25 cellular contexts compared by ENCODE assay signal in the genomic region with DNA sequence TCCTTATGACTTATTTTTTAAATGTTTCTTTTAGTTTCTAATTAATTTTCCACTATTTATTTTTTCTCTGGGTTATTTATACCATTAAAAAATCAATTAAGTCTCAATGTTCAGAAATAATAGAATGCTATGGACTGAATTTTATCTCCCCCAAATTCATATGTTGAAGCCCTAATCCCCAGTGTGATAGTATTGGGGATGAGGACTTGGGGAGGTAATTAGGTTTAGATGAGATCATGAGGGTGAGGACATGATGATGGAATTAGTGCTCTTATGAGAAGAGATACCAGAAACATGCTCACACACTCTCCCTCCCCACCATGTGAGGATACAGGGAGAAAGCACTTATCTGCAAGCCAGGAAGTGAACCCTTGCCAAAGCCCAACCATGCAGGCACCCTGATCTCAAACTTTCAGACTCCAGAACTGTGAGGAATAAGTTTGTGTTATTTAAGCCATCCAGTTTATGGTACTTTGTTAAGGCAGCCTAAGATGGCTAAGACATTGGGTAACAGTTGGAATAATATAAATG.
DNase-seq lines count a peak whose midpoint lies in the region; TF ChIP-seq lines count a peak whose summit lies in the region.
"Had no signal": no experiment of that assay in that cellular context is flagged by ENCODE, and none has a peak within 500 bp of the region (broad histone marks: within the 10 kb centered on the region; RNA-seq: fewer than 3 reads in every experiment).

No MANE protein-coding gene starts in this region.

- H3F3A ChIP-seq in smooth muscle cell (ENCODE audit: low read depth): no peaks in the 10 kb centered on the region

- no peak overlapping the region for H2AFZ ChIP-seq in smooth muscle cell (ENCODE audit: low read depth)

- no peaks in the 10 kb centered on the region for H3K9me3 ChIP-seq in HEK293 (ENCODE audit: control insufficient read depth, insufficient read depth, low read depth, low read length)
- no peaks in the 10 kb centered on the region for H3K9me3 ChIP-seq in smooth muscle cell (replicated peaks; ENCODE audit: low read depth)
- H3K9me3 ChIP-seq: Caco-2, gastrocnemius medialis, suprapubic skin had no signal

- CTCF ChIA-PET in HEK293 (lab: Yijun Ruan, JAX): no interaction called here

- H3K4me1 ChIP-seq in HEK293 (ENCODE audit: control insufficient read depth, insufficient read depth, low read length): no peaks in the 10 kb centered on the region
- no peaks in the 10 kb centered on the region for H3K4me1 ChIP-seq in smooth muscle cell (ENCODE audit: low read depth)
- H3K4me1 ChIP-seq: Caco-2, gastrocnemius medialis had no signal

- H3K36me3 ChIP-seq in HEK293 (ENCODE audit: control insufficient read depth in 2 of 2, insufficient read depth in 1 of 2, low read length in 2 of 2) (no peaks in the 10 kb centered on the region), smooth muscle cell (ENCODE audit: low read depth) (no peaks in the 10 kb centered on the region)
- H3K36me3 ChIP-seq: gastrocnemius medialis, suprapubic skin had no signal

- H3K4me3 ChIP-seq in HEK293 (ENCODE audit: low read depth, low read length): no peak overlapping the region
- no peak overlapping the region for H3K4me3 ChIP-seq in choroid plexus epithelial cell (ENCODE audit: low read depth, low read length)
- no peak overlapping the region for H3K4me3 ChIP-seq in smooth muscle cell
- H3K4me3 ChIP-seq: gastrocnemius medialis, K562, skin epidermis, suprapubic skin had no signal

- no peak overlapping the region for H3K9ac ChIP-seq in smooth muscle cell (ENCODE audit: low read depth)

- no peak overlapping the region for H3K4me2 ChIP-seq in smooth muscle cell

- H3K27me3 ChIP-seq in smooth muscle cell (ENCODE audit: low read depth): no peaks in the 10 kb centered on the region
- H3K27me3 ChIP-seq: gastrocnemius medialis, suprapubic skin had no signal

- no peak for TF ChIP-seq CTCF in HEK293 (tag by site-specific recombination; IDR thresholded peaks at IDR 0.05)
- no peak for TF ChIP-seq CTCF in choroid plexus epithelial cell (conservative IDR thresholded peaks at IDR 0.05; ENCODE audit: low read depth, low read length)
- TF ChIP-seq CTCF in smooth muscle cell (IDR thresholded peaks at IDR 0.05; ENCODE audit: borderline replicate concordance, insufficient read depth, poor library complexity, severe bottlenecking): no peak

- H3K79me2 ChIP-seq in smooth muscle cell (ENCODE audit: low read depth): no peaks in the 10 kb centered on the region

- H3K27ac ChIP-seq in HEK293 (ENCODE audit: extremely low read depth, low read depth, low read length) (no peak overlapping the region), smooth muscle cell (ENCODE audit: low read depth) (no peak overlapping the region)
- H3K27ac ChIP-seq: 22Rv1, gastrocnemius medialis, skin epidermis, suprapubic skin had no signal

- POLR2A ChIA-PET in HEK293 (lab: Yijun Ruan, JAX): no interaction called here

- DNase-seq in DMS53 (lab: John Stamatoyannopoulos, UW) (peak; percentile 48), DMS53 treated with DMSO at 0.1 percent for 48 hours (lab: John Stamatoyannopoulos, UW; ENCODE audit: unreplicated experiment) (no peak), choroid plexus epithelial cell (ENCODE audit: low read depth) (peak; percentile 37), iris pigment epithelial cell (ENCODE audit: low read depth) (peak; percentile 27), C1 segment of cervical spinal cord (lab: John Stamatoyannopoulos, UW) (no peak), smooth muscle cell (lab: John Stamatoyannopoulos, UW; ENCODE audit: unreplicated experiment) (no peak), NCI-H1417 treated with DMSO at 0.1 percent for 48 hours (lab: John Stamatoyannopoulos, UW) (no peak)
- DNase-seq: activated CD4-positive, alpha-beta T cell treated with anti-CD3 and anti-CD28 coated beads, Interleukin-2, amount 10 ng/mL, durations not matched to agents 24 days and 14 days; activated effector memory CD4-positive, alpha-beta T cell treated with anti-CD3 and anti-CD28 coated beads, Interleukin-2, amount 50 U/mL, for 16 hours; activated T-cell treated with anti-CD3 and anti-CD28 coated beads, Interleukin-2, amount 50 U/mL, for 1 hour; Caco-2; DMS79 treated with DMSO at 0.1 percent for 48 hours; endodermal cell; gastrocnemius medialis; hippocampal formation; NCI-H2029; NCI-H2227 treated with DMSO at 0.1 percent for 48 hours; RPMI8226; stimulated activated naive CD4-positive, alpha-beta T cell; T1000 had no signal

- H4K20me1 ChIP-seq in smooth muscle cell (ENCODE audit: low read depth): no peaks in the 10 kb centered on the region

TF ChIP-seq in HEK293, 187 proteins besides CTCF, POLR2A, EP300 and RAD21:
- TF ChIP-seq, protein P1, sequence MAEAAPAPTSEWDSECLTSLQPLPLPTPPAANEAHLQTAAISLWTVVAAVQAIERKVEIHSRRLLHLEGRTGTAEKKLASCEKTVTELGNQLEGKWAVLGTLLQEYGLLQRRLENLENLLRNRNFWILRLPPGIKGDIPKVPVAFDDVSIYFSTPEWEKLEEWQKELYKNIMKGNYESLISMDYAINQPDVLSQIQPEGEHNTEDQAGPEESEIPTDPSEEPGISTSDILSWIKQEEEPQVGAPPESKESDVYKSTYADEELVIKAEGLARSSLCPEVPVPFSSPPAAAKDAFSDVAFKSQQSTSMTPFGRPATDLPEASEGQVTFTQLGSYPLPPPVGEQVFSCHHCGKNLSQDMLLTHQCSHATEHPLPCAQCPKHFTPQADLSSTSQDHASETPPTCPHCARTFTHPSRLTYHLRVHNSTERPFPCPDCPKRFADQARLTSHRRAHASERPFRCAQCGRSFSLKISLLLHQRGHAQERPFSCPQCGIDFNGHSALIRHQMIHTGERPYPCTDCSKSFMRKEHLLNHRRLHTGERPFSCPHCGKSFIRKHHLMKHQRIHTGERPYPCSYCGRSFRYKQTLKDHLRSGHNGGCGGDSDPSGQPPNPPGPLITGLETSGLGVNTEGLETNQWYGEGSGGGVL (tag by site-specific recombination; IDR thresholded peaks at IDR 0.05): peak; percentile 78
- TF ChIP-seq MZF1 (tag by site-specific recombination; IDR thresholded peaks at IDR 0.05; ENCODE audit: borderline replicate concordance) (peak; percentile 93), KLF16 (tag by site-specific recombination; IDR thresholded peaks at IDR 0.05) (no peak), ZNF214 (tag by site-specific recombination; IDR thresholded peaks at IDR 0.05; ENCODE audit: borderline replicate concordance) (no peak)
- TF ChIP-seq, protein P2, sequence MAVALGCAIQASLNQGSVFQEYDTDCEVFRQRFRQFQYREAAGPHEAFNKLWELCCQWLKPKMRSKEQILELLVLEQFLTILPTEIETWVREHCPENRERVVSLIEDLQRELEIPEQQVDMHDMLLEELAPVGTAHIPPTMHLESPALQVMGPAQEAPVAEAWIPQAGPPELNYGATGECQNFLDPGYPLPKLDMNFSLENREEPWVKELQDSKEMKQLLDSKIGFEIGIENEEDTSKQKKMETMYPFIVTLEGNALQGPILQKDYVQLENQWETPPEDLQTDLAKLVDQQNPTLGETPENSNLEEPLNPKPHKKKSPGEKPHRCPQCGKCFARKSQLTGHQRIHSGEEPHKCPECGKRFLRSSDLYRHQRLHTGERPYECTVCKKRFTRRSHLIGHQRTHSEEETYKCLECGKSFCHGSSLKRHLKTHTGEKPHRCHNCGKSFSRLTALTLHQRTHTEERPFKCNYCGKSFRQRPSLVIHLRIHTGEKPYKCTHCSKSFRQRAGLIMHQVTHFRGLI (tag by site-specific recombination; IDR thresholded peaks at IDR 0.05): peak; percentile 92
TF ChIP-seq in HEK293: peak in this region for 3.

Comparison
In these comparisons a context has a peak if more than half of its experiments do, and no peak if none do; other contexts are left out.
1. DNase-seq: peak in DMS53 (single experiment), choroid plexus epithelial cell (single experiment) and iris pigment epithelial cell (single experiment); none in DMS53 treated with DMSO at 0.1 percent for 48 hours (single experiment), C1 segment of cervical spinal cord (0 of 14), smooth muscle cell (single experiment) and NCI-H1417 treated with DMSO at 0.1 percent for 48 hours (single experiment).